In genomic region chr2:7010376-7010775, GRCh38 we compare ENCODE assay signal across 13 cellular contexts.
DNase-seq lines count a peak whose midpoint lies in the region; ATAC-seq and TF ChIP-seq lines count a peak whose summit lies in the region.
"Had no signal": no experiment of that assay in that cellular context is flagged by ENCODE, and none has a peak within 500 bp of the region (broad histone marks: within the 10 kb centered on the region; RNA-seq: fewer than 3 reads in every experiment).

No MANE protein-coding gene starts in this region.

- no peak overlapping the region for H3K9ac ChIP-seq in Karpas-422 (ENCODE audit: low read length)

- H3K79me2 ChIP-seq in Karpas-422 (ENCODE audit: low read length) = no peaks in the 10 kb centered on the region

- peak overlapping the region in 3 of 4 donors; percentile 54 to 81 (median 59) for H3K27ac ChIP-seq in esophagus squamous epithelium
- H3K27ac ChIP-seq in ovary = peak overlapping the region; percentile 56 to 71
- H3K27ac ChIP-seq in Karpas-422 (ENCODE audit: low read length) = no peak overlapping the region
- H3K27ac ChIP-seq: cardiac muscle cell had no signal

- TF ChIP-seq EP300 in ovary (IDR thresholded peaks at IDR 0.05) = no peak

- TF ChIP-seq CTCF in esophagus squamous epithelium (IDR thresholded peaks at IDR 0.05) (no peak), ovary (IDR thresholded peaks at IDR 0.05) (no peak)

- H3K27me3 ChIP-seq in esophagus squamous epithelium = no peaks in the 10 kb centered on the region
- H3K27me3 ChIP-seq in ovary = no peaks in the 10 kb centered on the region
- no peaks in the 10 kb centered on the region for H3K27me3 ChIP-seq in Karpas-422 (ENCODE audit: low read length)
- H3K27me3 ChIP-seq: cardiac muscle cell had no signal

- peak; percentile 81 for DNase-seq in A172 (ENCODE audit: low spot score)
- DNase-seq in RPMI7951 (ENCODE audit: low read depth) = peak; percentile 96
- DNase-seq in esophagus squamous epithelium (lab: John Stamatoyannopoulos, UW) = no peak
- DNase-seq in ovary = peak in 2 of 5 donors; percentile 36 to 61
- no peak for DNase-seq in NCI-H774 (lab: John Stamatoyannopoulos, UW)
- no peak for DNase-seq in Karpas-422
- no peak for DNase-seq in NCI-H2081 (lab: John Stamatoyannopoulos, UW)
- DNase-seq: activated CD4-positive, alpha-beta memory T cell treated with anti-CD3 and anti-CD28 coated beads for 36 hours; hypothalamus; NCI-H226; SIG-M5 had no signal

- no peaks in the 10 kb centered on the region for H3K9me2 ChIP-seq in Karpas-422 (replicated peaks; ENCODE audit: insufficient read depth, low read length)

- WGBS in esophagus squamous epithelium, 2 donors = 48 to 56% methylated on average over 8 of the region's 8 CpGs
- 25 to 45% (median 34%) methylated on average over 8 of the region's 8 CpGs for WGBS in ovary, 3 donors

- no peaks in the 10 kb centered on the region for H4K20me1 ChIP-seq in Karpas-422 (ENCODE audit: insufficient read depth, low read depth, low read length)

- H3K36me3 ChIP-seq in esophagus squamous epithelium (no peaks in the 10 kb centered on the region), ovary (no peaks in the 10 kb centered on the region), Karpas-422 (ENCODE audit: insufficient read depth, low read length) (no peaks in the 10 kb centered on the region)
- H3K36me3 ChIP-seq: cardiac muscle cell had no signal

- TF ChIP-seq POLR2A in esophagus squamous epithelium (IDR thresholded peaks at IDR 0.05) = no peak
- TF ChIP-seq POLR2A in ovary (IDR thresholded peaks at IDR 0.05) = no peak

- no peaks in the 10 kb centered on the region for H3K9me3 ChIP-seq in esophagus squamous epithelium
- no peaks in the 10 kb centered on the region for H3K9me3 ChIP-seq in ovary
- H3K9me3 ChIP-seq in Karpas-422 (ENCODE audit: low read length) = no peaks in the 10 kb centered on the region

- H3K4me3 ChIP-seq in esophagus squamous epithelium (no peak overlapping the region), ovary (no peak overlapping the region), Karpas-422 (ENCODE audit: low read length) (no peak overlapping the region)
- H3K4me3 ChIP-seq: cardiac muscle cell had no signal

- H2AFZ ChIP-seq in Karpas-422 (ENCODE audit: low read length) = no peak overlapping the region

- ATAC-seq in HG02870 (IDR thresholded peaks at IDR 0.05; ENCODE audit: unreplicated experiment) = no peak

- H3K4me2 ChIP-seq in Karpas-422 (ENCODE audit: low read depth, low read length, poor library complexity, severe bottlenecking) = no peak overlapping the region

- H3K4me1 ChIP-seq in esophagus squamous epithelium (peaks cover 3 to 44% (median 16%) of the 10 kb centered on the region in 3 donors), ovary (ENCODE audit: insufficient read depth) (peaks cover 7% of the 10 kb centered on the region), Karpas-422 (ENCODE audit: low read length) (no peaks in the 10 kb centered on the region)

- intact Hi-C loops in esophagus squamous epithelium (cut with DNase I) = no loop called here
- intact Hi-C loops in ovary (cut with DNase I) = no loop called here

Comparison
In these comparisons a context has a peak if more than half of its experiments do, and no peak if none do; other contexts are left out.
1. DNase-seq: peak in A172 (single experiment) and RPMI7951 (single experiment); none in esophagus squamous epithelium (single experiment), NCI-H774 (single experiment), Karpas-422 (single experiment) and NCI-H2081 (0 of 2).